ENCODE assay signal across 11 cellular contexts in the genomic region with DNA sequence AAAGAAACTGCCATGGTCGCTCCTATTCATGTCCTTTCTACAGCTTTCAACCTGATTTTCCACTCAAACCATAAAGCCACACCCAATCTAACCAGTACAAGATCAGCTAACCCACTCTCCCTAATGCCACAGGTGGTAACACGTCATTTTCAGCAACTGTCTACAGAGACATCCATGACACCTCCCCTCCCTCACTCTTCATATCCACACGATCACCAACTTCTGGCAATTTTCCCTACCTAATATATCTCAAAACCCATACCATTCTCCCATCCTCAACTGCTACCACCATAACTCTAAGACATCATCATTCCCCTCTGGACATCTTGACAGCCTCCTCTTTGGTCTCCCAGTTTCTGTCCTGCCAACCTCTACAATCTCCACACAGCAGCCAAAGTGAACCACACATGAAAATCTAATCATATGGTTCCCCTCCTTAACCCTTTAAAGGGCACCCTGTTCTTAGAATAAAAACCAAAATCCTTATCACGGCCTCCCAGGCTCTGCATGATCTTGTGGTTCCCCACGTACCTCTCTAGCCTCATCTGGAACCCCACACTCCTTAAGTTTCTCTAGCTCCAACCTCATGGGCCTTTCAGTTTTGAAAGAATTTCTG. TPM values are rescaled to one million over a fixed set of nuclear protein-coding genes. Genes with fewer than 3 reads are reported as not detected.
DNase-seq lines count a peak whose midpoint lies in the region; ATAC-seq and TF ChIP-seq lines count a peak whose summit lies in the region.
"Had no signal": no experiment of that assay in that cellular context is flagged by ENCODE, and none has a peak within 500 bp of the region (broad histone marks: within the 10 kb centered on the region; RNA-seq: fewer than 3 reads in every experiment).

No MANE protein-coding gene starts in this region.

- H3K4me3 Mint-ChIP-seq in activated CD4-positive, alpha-beta memory T cell treated with anti-CD3 and anti-CD28 coated beads for 36 hours, result peak overlapping the region; percentile 96

- peak overlapping the region in 7 of 12 donors; percentile 66 to 94 (median 84) for H3K4me3 ChIP-seq in heart left ventricle
- peak overlapping the region; percentile 99 for H3K4me3 ChIP-seq in iPS-20b (ENCODE audit: low read length)
- H3K4me3 ChIP-seq in tibial nerve, result peak overlapping the region in 3 of 4 donors; percentile 69 to 100 (median 85)

- TF ChIP-seq CTCF in heart left ventricle (IDR thresholded peaks at IDR 0.05) (no peak), tibial nerve (IDR thresholded peaks at IDR 0.05) (no peak)

- WGBS in heart left ventricle, 4 donors, result 90 to 96% (median 94%) methylated on average over 5 of the region's 5 CpGs
- WGBS in tibial nerve, 2 donors, result 89 to 93% methylated on average over 5 of the region's 5 CpGs

- H3K9me3 ChIP-seq in heart left ventricle (peaks cover 0 to 8% (median 0%) of the 10 kb centered on the region in 12 donors), iPS-20b (ENCODE audit: insufficient read depth, low read depth, low read length) (no peaks in the 10 kb centered on the region), tibial nerve (peaks cover 0 to 8% (median 0%) of the 10 kb centered on the region in 4 donors)

- no peaks in the 10 kb centered on the region for H3K27me3 ChIP-seq in heart left ventricle
- no peaks in the 10 kb centered on the region for H3K27me3 ChIP-seq in iPS-20b (ENCODE audit: insufficient read depth, low read length)
- H3K27me3 ChIP-seq in tibial nerve, result no peaks in the 10 kb centered on the region

- ATAC-seq in heart left ventricle (no peak), left ventricle myocardium superior (no peak), HG02970 (IDR thresholded peaks at IDR 0.05; ENCODE audit: low FRiP score, unreplicated experiment) (no peak), GM18861 (IDR thresholded peaks at IDR 0.05; ENCODE audit: unreplicated experiment) (no peak)

- no peaks in the 10 kb centered on the region for H3K9me3 Mint-ChIP-seq in activated CD4-positive, alpha-beta memory T cell treated with anti-CD3 and anti-CD28 coated beads for 36 hours

- H3K4me1 ChIP-seq in heart left ventricle (peaks cover 0 to 20% (median 15%) of the 10 kb centered on the region in 12 donors), iPS-20b (ENCODE audit: insufficient read depth, low read length) (no peaks in the 10 kb centered on the region), tibial nerve (peaks cover 0 to 38% (median 13%) of the 10 kb centered on the region in 4 donors)

- H3K9ac ChIP-seq in iPS-20b (ENCODE audit: low read depth, low read length), result peak overlapping the region; percentile 92; the same call in 1 of the 2 replicates

- H3K27ac ChIP-seq in heart left ventricle (peak overlapping the region in 1 of 12 donors; percentile 96), iPS-20b (ENCODE audit: low read length) (no peak overlapping the region), tibial nerve (peak overlapping the region in 1 of 4 donors; percentile 96)

- POLR2A ChIA-PET in activated CD4-positive, alpha-beta memory T cell treated with anti-CD3 and anti-CD28 coated beads for 36 hours (lab: Charles Lee), result interaction anchor here (1.0 to 3.4 kb wide), 7 partner anchors 26 to 336 kb away, joined by 3 to 17 read pairs (median 4); a partner anchor contains a TSS

- H3K27ac Mint-ChIP-seq in activated CD4-positive, alpha-beta memory T cell treated with anti-CD3 and anti-CD28 coated beads for 36 hours, result peak overlapping the region; percentile 98

- peaks cover 34% of the 10 kb centered on the region for H3K4me1 Mint-ChIP-seq in activated CD4-positive, alpha-beta memory T cell treated with anti-CD3 and anti-CD28 coated beads for 36 hours (ENCODE audit: low read depth)

- intact Hi-C loops in heart left ventricle (cut with DNase I), result no loop called here
- intact Hi-C loops in left ventricle myocardium superior (cut with micrococcal nuclease), result no loop called here
- intact Hi-C loops in activated CD4-positive, alpha-beta memory T cell treated with anti-CD3 and anti-CD28 coated beads for 36 hours (cut with micrococcal nuclease), result no loop called here

- CTCF ChIA-PET in activated CD4-positive, alpha-beta memory T cell treated with anti-CD3 and anti-CD28 coated beads for 36 hours (lab: Charles Lee), result interaction anchor here (0.6 to 2.1 kb wide), 8 partner anchors 15 to 336 kb away, joined by 3 to 14 read pairs (median 4); a partner anchor contains a TSS

- DNase-seq in heart left ventricle (no peak), left ventricle myocardium superior (no peak), tibial nerve (ENCODE audit: low spot score in 2 of 2) (no peak), AG08395 (ENCODE audit: low spot score) (no peak)
- DNase-seq in activated CD4-positive, alpha-beta memory T cell treated with anti-CD3 and anti-CD28 coated beads for 36 hours, result no peak
- DNase-seq: DMS153, GOT3 had no signal

- no peak for TF ChIP-seq EP300 in tibial nerve (IDR thresholded peaks at IDR 0.05)

- H3K36me3 Mint-ChIP-seq in activated CD4-positive, alpha-beta memory T cell treated with anti-CD3 and anti-CD28 coated beads for 36 hours, result peaks cover 21% of the 10 kb centered on the region

- H3K36me3 ChIP-seq in heart left ventricle (peaks cover 0 to 39% (median 34%) of the 10 kb centered on the region in 9 donors), iPS-20b (ENCODE audit: insufficient read depth, low read depth, low read length) (peaks cover 31% of the 10 kb centered on the region), tibial nerve (peaks cover 0 to 37% (median 0%) of the 10 kb centered on the region in 3 donors)

- TF ChIP-seq POLR2A in heart left ventricle (IDR thresholded peaks at IDR 0.05) (no peak), tibial nerve (IDR thresholded peaks at IDR 0.05) (no peak)

- no peaks in the 10 kb centered on the region for H3K27me3 Mint-ChIP-seq in activated CD4-positive, alpha-beta memory T cell treated with anti-CD3 and anti-CD28 coated beads for 36 hours

RNA-seq across cellular contexts. Expression of a gene that starts 1.3 kb away (rescaled TPM):
- total RNA-seq in heart left ventricle, result 10 to 100 TPM; 14.4 to 24.7 (median 19.8) TPM
- 10 to 100 TPM; 12.3 to 20.7 TPM for polyA plus RNA-seq in heart left ventricle
- total RNA-seq in left ventricle myocardium superior, result 21.6 TPM
- total RNA-seq in activated CD4-positive, alpha-beta memory T cell treated with anti-CD3 and anti-CD28 coated beads for 36 hours, result 10 to 100 TPM; 24.7 to 31.4 TPM
- total RNA-seq in tibial nerve, result 10 to 100 TPM; 22.2 to 28.4 (median 27.4) TPM

RNA-seq across cellular contexts. Expression of a gene that starts 33.6 kb away (rescaled TPM):
- total RNA-seq in heart left ventricle (not detected), left ventricle myocardium superior (not detected), tibial nerve (not detected)
- polyA plus RNA-seq in heart left ventricle, result not detected
- not detected for total RNA-seq in activated CD4-positive, alpha-beta memory T cell treated with anti-CD3 and anti-CD28 coated beads for 36 hours
- total RNA-seq: glomerular endothelial cell had no signal

RNA-seq across cellular contexts. Expression of a gene that starts 59.0 kb away (rescaled TPM):
- total RNA-seq in heart left ventricle, result 1 to 10 TPM; 2.7 to 7.5 (median 4.8) TPM
- 1 to 10 TPM; 3.0 to 3.9 TPM for polyA plus RNA-seq in heart left ventricle
- total RNA-seq in left ventricle myocardium superior, result 5.3 TPM
- 10 to 100 TPM; 28.0 to 31.4 TPM for total RNA-seq in activated CD4-positive, alpha-beta memory T cell treated with anti-CD3 and anti-CD28 coated beads for 36 hours
- total RNA-seq in tibial nerve, result 10 to 100 TPM; 10.7 to 18.8 (median 15.7) TPM
